Comparison of ENCODE assay signal across 23 cellular contexts in the genomic region with DNA sequence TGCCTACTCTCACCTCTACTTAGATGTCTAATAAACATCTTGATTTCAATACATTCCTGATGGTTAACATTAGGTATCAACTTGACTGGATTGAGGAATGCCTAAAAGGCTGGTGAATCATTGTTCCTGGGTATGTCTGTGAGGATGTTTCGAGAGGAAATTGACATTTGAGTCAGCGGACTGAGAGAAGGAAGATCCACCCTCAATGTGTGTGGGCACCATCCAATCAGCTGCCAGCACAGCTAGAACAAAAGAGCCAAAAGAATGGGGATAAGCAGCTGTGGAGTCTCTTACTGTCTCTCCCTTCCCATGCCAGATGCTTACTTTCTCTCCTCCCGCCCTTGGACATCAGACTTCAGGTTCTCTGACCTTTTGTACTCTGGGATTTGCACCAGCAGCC.
"Had no signal": no experiment of that assay in that cellular context is flagged by ENCODE, and none has a peak within 500 bp of the region (broad histone marks: within the 10 kb centered on the region; RNA-seq: fewer than 3 reads in every experiment).

No MANE protein-coding gene starts in this region.

- H3K4me3 Mint-ChIP-seq: dendritic cell treated with granulocyte-macrophage colony-stimulating factor and Interleukin-4, amounts not matched to agents 40 ng/mL and 50 ng/mL, for 4 days; effector memory CD8-positive, alpha-beta T cell; naive thymus-derived CD4-positive, alpha-beta T cell; nephron progenitor cell; stimulated activated effector memory CD8-positive, alpha-beta T cell treated with anti-CD3 and anti-CD28 coated beads, Interleukin-12 subunit alpha, Interleukin-12 subunit beta, amount 100 ng/mL, for 72 hours had no signal

- H3K9me3 Mint-ChIP-seq: dendritic cell treated with granulocyte-macrophage colony-stimulating factor and Interleukin-4, amounts not matched to agents 40 ng/mL and 50 ng/mL, for 4 days; nephron progenitor cell had no signal

- DNase-seq: effector memory CD8-positive, alpha-beta T cell; esophagus squamous epithelium; foreskin fibroblast; glutamatergic neuron; left colon; left ventricle myocardium superior; naive thymus-derived CD4-positive, alpha-beta T cell; nephron progenitor cell; psoas muscle; retina; right lobe of liver; stimulated activated CD4-positive, alpha-beta T cell treated with anti-CD3 and anti-CD28 coated beads, Interleukin-4, amount 100 ng/mL, for 1 hour; stimulated activated CD8-positive, alpha-beta memory T cell treated with anti-CD3 and anti-CD28 coated beads, Interleukin-4, amount 100 ng/mL, for 48 hours; stimulated activated naive CD8-positive, alpha-beta T cell treated with anti-CD3 and anti-CD28 coated beads, Interleukin-15, Interleukin-2, amounts not matched to agents 100 U/mL and 50 U/mL, for 24 hours; thyroid gland; upper lobe of left lung; uterus had no signal

- H3K27ac Mint-ChIP-seq: dendritic cell treated with granulocyte-macrophage colony-stimulating factor and Interleukin-4, amounts not matched to agents 40 ng/mL and 50 ng/mL, for 4 days; effector memory CD8-positive, alpha-beta T cell; naive thymus-derived CD4-positive, alpha-beta T cell; nephron progenitor cell; stimulated activated effector memory CD8-positive, alpha-beta T cell treated with anti-CD3 and anti-CD28 coated beads, Interleukin-12 subunit alpha, Interleukin-12 subunit beta, amount 100 ng/mL, for 72 hours had no signal

- H3K4me1 Mint-ChIP-seq: naive thymus-derived CD4-positive, alpha-beta T cell; nephron progenitor cell; stimulated activated effector memory CD8-positive, alpha-beta T cell treated with anti-CD3 and anti-CD28 coated beads, Interleukin-12 subunit alpha, Interleukin-12 subunit beta, amount 100 ng/mL, for 72 hours had no signal

- ATAC-seq: effector memory CD8-positive, alpha-beta T cell; gastroesophageal sphincter; left colon; left ventricle myocardium superior; naive thymus-derived CD4-positive, alpha-beta T cell; psoas muscle; right lobe of liver; stimulated activated effector memory CD8-positive, alpha-beta T cell treated with anti-CD3 and anti-CD28 coated beads, Interleukin-12 subunit alpha, Interleukin-12 subunit beta, amount 100 ng/mL, for 72 hours; stimulated activated naive CD8-positive, alpha-beta T cell treated with anti-CD3 and anti-CD28 coated beads, Interleukin-15, Interleukin-2, amounts not matched to agents 100 U/mL and 50 U/mL, for 24 hours had no signal

- H3K9me3 ChIP-seq: esophagus squamous epithelium, gastroesophageal sphincter, neutrophil, psoas muscle, right lobe of liver, suprapubic skin, thyroid gland, uterus had no signal

- H3K36me3 Mint-ChIP-seq: naive thymus-derived CD4-positive, alpha-beta T cell; stimulated activated effector memory CD8-positive, alpha-beta T cell treated with anti-CD3 and anti-CD28 coated beads, Interleukin-12 subunit alpha, Interleukin-12 subunit beta, amount 100 ng/mL, for 72 hours had no signal

- H3K27me3 ChIP-seq: esophagus squamous epithelium, gastroesophageal sphincter, neutrophil, right lobe of liver, suprapubic skin, thyroid gland, upper lobe of left lung, uterus had no signal

- H3K27ac ChIP-seq: esophagus squamous epithelium, gastroesophageal sphincter, neutrophil, psoas muscle, right lobe of liver, suprapubic skin, thyroid gland, upper lobe of left lung, uterus had no signal

- H3K27me3 Mint-ChIP-seq: dendritic cell treated with granulocyte-macrophage colony-stimulating factor and Interleukin-4, amounts not matched to agents 40 ng/mL and 50 ng/mL, for 4 days; effector memory CD8-positive, alpha-beta T cell; naive thymus-derived CD4-positive, alpha-beta T cell had no signal

- H3K4me1 ChIP-seq: esophagus squamous epithelium, gastroesophageal sphincter, psoas muscle, right lobe of liver, suprapubic skin, thyroid gland, upper lobe of left lung, uterus had no signal

- H3K4me3 ChIP-seq: esophagus squamous epithelium, gastroesophageal sphincter, lung, psoas muscle, right lobe of liver, suprapubic skin, thyroid gland, upper lobe of left lung, uterus had no signal

- H3K36me3 ChIP-seq: esophagus squamous epithelium, gastroesophageal sphincter, neutrophil, right lobe of liver, suprapubic skin, thyroid gland, upper lobe of left lung, uterus had no signal
